Comparison of ENCODE assay signal across 2 cellular contexts in the genomic region with DNA sequence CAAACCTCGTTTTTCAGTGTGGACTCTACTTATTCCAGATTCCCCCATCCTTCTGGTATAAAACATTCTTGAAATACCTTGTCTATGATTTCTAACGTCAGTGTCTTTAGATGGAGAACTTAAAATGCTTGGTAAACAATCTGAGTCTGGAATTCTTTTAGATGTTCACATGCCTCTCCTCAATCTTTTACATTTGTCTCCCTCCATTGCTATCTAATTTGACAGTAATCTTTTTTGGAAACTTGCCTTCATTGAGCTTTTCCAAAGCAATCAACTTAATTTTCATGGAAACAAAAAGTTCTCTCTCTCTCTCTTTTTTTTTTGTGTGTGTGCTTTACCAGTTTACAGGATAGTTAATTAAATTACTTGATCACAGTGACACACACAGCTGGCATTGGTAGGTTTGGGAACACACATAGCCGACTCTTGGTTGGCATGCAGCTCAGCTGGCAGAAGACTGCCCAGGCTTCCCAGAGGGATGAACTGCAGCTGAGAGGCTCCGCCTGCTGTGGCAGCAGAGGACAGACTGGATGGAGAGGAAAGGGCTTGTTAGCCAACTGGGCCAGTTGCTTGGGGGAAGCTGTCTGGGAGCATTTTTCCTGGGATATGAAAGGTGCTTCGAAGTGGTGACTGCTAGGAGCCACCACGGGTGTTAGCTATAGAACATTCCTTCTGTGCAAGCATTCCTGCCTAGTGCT.
TF ChIP-seq lines count a peak whose summit lies in the region.

No MANE protein-coding gene starts in this region.

TF ChIP-seq in GM23338, 12 proteins besides CTCF, POLR2A, EP300 and RAD21 (continued from another document):
- TF ChIP-seq, protein P1, sequence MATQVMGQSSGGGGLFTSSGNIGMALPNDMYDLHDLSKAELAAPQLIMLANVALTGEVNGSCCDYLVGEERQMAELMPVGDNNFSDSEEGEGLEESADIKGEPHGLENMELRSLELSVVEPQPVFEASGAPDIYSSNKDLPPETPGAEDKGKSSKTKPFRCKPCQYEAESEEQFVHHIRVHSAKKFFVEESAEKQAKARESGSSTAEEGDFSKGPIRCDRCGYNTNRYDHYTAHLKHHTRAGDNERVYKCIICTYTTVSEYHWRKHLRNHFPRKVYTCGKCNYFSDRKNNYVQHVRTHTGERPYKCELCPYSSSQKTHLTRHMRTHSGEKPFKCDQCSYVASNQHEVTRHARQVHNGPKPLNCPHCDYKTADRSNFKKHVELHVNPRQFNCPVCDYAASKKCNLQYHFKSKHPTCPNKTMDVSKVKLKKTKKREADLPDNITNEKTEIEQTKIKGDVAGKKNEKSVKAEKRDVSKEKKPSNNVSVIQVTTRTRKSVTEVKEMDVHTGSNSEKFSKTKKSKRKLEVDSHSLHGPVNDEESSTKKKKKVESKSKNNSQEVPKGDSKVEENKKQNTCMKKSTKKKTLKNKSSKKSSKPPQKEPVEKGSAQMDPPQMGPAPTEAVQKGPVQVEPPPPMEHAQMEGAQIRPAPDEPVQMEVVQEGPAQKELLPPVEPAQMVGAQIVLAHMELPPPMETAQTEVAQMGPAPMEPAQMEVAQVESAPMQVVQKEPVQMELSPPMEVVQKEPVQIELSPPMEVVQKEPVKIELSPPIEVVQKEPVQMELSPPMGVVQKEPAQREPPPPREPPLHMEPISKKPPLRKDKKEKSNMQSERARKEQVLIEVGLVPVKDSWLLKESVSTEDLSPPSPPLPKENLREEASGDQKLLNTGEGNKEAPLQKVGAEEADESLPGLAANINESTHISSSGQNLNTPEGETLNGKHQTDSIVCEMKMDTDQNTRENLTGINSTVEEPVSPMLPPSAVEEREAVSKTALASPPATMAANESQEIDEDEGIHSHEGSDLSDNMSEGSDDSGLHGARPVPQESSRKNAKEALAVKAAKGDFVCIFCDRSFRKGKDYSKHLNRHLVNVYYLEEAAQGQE (IDR thresholded peaks at IDR 0.05; ENCODE audit: unreplicated experiment), result no peak
- no peak for TF ChIP-seq EZH2phosphoT487 (IDR thresholded peaks at IDR 0.05; ENCODE audit: unreplicated experiment)
- no peak for TF ChIP-seq POLR2AphosphoS5 (IDR thresholded peaks at IDR 0.05; ENCODE audit: low read depth)
- no peak for TF ChIP-seq ZNF114 (CRISPR knock-in tag; IDR thresholded peaks at IDR 0.05)

TF ChIP-seq in SK-N-SH treated with all-trans-retinoic acid at 6 μM for 48 hours, 23 proteins besides CTCF, POLR2A, EP300 and RAD21 (continued from another document):
- no peak for TF ChIP-seq ZNF565 (CRISPR knock-in tag; conservative IDR thresholded peaks at IDR 0.05; ENCODE audit: low read depth)
